In genomic region chrX:153925739-153926593, GRCh38 we compare ENCODE assay signal across 1 cellular context.
A peak's percentile ranks its signal among the peaks of the same experiment; 100 is the strongest.
TF ChIP-seq lines count a peak whose summit lies in the region.

TSS of gene ARHGAP4 (minus strand) at chrX:153926264. CDS start at chrX:153926202, 62 bp downstream.

TF ChIP-seq in K562, 482 proteins besides CTCF, POLR2A, EP300 and RAD21 (continued from another document and continues in another):
- no peak for TF ChIP-seq CUX1 (CRISPR knock-in tag; IDR thresholded peaks at IDR 0.05)
- TF ChIP-seq KLF1 (tag; IDR thresholded peaks at IDR 0.05) = no peak
- TF ChIP-seq TBL1XR1 (IDR thresholded peaks at IDR 0.05; ENCODE audit: low read length in 2 of 2) = no peak
- peak; percentile 98 for TF ChIP-seq PML (IDR thresholded peaks at IDR 0.05; ENCODE audit: low read length)
- TF ChIP-seq HSF4 (CRISPR knock-in tag; IDR thresholded peaks at IDR 0.05; ENCODE audit: borderline replicate concordance) = no peak
- no peak for TF ChIP-seq ZNF280A (IDR thresholded peaks at IDR 0.05; ENCODE audit: low read depth, partially characterized antibody)
- no peak for TF ChIP-seq HDAC2 (IDR thresholded peaks at IDR 0.05)
- no peak for TF ChIP-seq KAT8 (IDR thresholded peaks at IDR 0.05; ENCODE audit: low read depth)
- no peak for TF ChIP-seq ZSCAN29 (IDR thresholded peaks at IDR 0.05)
- TF ChIP-seq NFYB (IDR thresholded peaks at IDR 0.05; ENCODE audit: extremely low read depth, insufficient read length) = no peak
- no peak for TF ChIP-seq SP2 (IDR thresholded peaks at IDR 0.05; ENCODE audit: extremely low read depth, low read depth, low read length, poor library complexity, severe bottlenecking)
- no peak for TF ChIP-seq EWSR1 (IDR thresholded peaks at IDR 0.05; ENCODE audit: borderline replicate concordance, low read depth, partially characterized antibody)
- peak; percentile 93 for TF ChIP-seq ZNF592 (IDR thresholded peaks at IDR 0.05)
- no peak for TF ChIP-seq MITF (IDR thresholded peaks at IDR 0.05)
- TF ChIP-seq ZNF133 (CRISPR knock-in tag; IDR thresholded peaks at IDR 0.05) = no peak
- TF ChIP-seq ZNF263 (CRISPR knock-in tag; IDR thresholded peaks at IDR 0.05; ENCODE audit: borderline replicate concordance) = no peak
- no peak for TF ChIP-seq ZNF830 (CRISPR knock-in tag; IDR thresholded peaks at IDR 0.05)
- no peak for TF ChIP-seq ZNF239 (CRISPR knock-in tag; IDR thresholded peaks at IDR 0.05)
- 0 out of 2 replicates have a peak, but pooled peaks have one; percentile 48 for TF ChIP-seq TFAP4 (CRISPR knock-in tag; IDR thresholded peaks at IDR 0.05; ENCODE audit: borderline replicate concordance)
- TF ChIP-seq SAFB (IDR thresholded peaks at IDR 0.05; ENCODE audit: borderline replicate concordance, low read depth, low read length) = peak; percentile 76
- TF ChIP-seq ETV1 (tag; conservative IDR thresholded peaks at IDR 0.05; ENCODE audit: low read depth) = no peak
- no peak for TF ChIP-seq HMGXB4 (CRISPR knock-in tag; IDR thresholded peaks at IDR 0.05)
- TF ChIP-seq GABPB2 (CRISPR knock-in tag; conservative IDR thresholded peaks at IDR 0.05) = no peak
- no peak for TF ChIP-seq E2F4 (CRISPR knock-in tag; IDR thresholded peaks at IDR 0.05; ENCODE audit: low read depth)
- TF ChIP-seq ELF4 (CRISPR knock-in tag; IDR thresholded peaks at IDR 0.05) = no peak
- no peak for TF ChIP-seq BRF1 (IDR thresholded peaks at IDR 0.05; ENCODE audit: borderline replicate concordance, extremely low read depth, insufficient read length)
- TF ChIP-seq KAT2B (IDR thresholded peaks at IDR 0.05; ENCODE audit: low read depth, low read length) = no peak
- no peak for TF ChIP-seq HES1 (IDR thresholded peaks at IDR 0.05; ENCODE audit: low read depth)
- no peak for TF ChIP-seq ETV5 (CRISPR knock-in tag; IDR thresholded peaks at IDR 0.05; ENCODE audit: low read depth)
- TF ChIP-seq IRF9 (tag; IDR thresholded peaks at IDR 0.05) = no peak
- TF ChIP-seq MXD1 (CRISPR knock-in tag; IDR thresholded peaks at IDR 0.05; ENCODE audit: borderline replicate concordance, poor library complexity, severe bottlenecking) = no peak
- peak; percentile 57; the same call in 1 of the 2 replicates for TF ChIP-seq CHD2 (IDR thresholded peaks at IDR 0.05; ENCODE audit: low read depth, low read length)
- no peak for TF ChIP-seq SMC3 (conservative IDR thresholded peaks at IDR 0.05; ENCODE audit: insufficient read depth, low read depth, low read length)
- no peak for TF ChIP-seq EHMT2 (IDR thresholded peaks at IDR 0.05)
- no peak for TF ChIP-seq SLC30A9 (CRISPR knock-in tag; IDR thresholded peaks at IDR 0.05)
- no peak for TF ChIP-seq HDGF (IDR thresholded peaks at IDR 0.05)
- no peak for TF ChIP-seq USF1 (CRISPR knock-in tag; IDR thresholded peaks at IDR 0.05)
- TF ChIP-seq CBFA2T3 (IDR thresholded peaks at IDR 0.05) = no peak
- no peak for TF ChIP-seq SMARCA4 (IDR thresholded peaks at IDR 0.05)
- TF ChIP-seq TCF7 (IDR thresholded peaks at IDR 0.05; ENCODE audit: borderline replicate concordance) = no peak; the same call in 1 of the 2 replicates
